In the genomic region with DNA sequence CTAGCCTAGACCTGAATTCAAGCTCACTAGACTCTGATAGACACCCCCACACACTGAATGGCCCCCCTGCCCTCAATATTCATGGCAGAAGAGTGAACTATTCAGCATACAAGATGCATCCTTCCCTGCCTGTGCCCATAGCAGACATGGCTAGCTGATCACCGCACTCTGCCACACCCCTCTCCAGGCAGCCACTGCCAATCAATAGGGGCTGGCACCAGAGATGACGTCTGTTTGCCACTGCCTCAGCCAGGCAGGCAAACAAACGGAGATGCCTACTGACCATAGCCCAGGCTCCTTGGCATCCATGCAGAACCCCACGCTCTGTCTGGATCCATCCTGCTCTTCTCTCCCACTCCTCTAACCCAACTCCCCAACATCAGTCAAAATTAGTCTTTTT, we compare ENCODE assay signal across 15 cellular contexts. TPM values are rescaled to one million over a fixed set of nuclear protein-coding genes. Genes with fewer than 3 reads are reported as not detected.
DNase-seq lines count a peak whose midpoint lies in the region; ATAC-seq and TF ChIP-seq lines count a peak whose summit lies in the region.
"Had no signal": no experiment of that assay in that cellular context is flagged by ENCODE, and none has a peak within 500 bp of the region (broad histone marks: within the 10 kb centered on the region; RNA-seq: fewer than 3 reads in every experiment).

No MANE protein-coding gene starts in this region.

- peak; percentile 32 for DNase-seq in stimulated activated CD4-positive, alpha-beta T cell treated with anti-CD3 and anti-CD28 coated beads, Interleukin-1b, Interleukin-23, amount 100 ng/mL, for 48 hours
- DNase-seq in stimulated activated CD4-positive, alpha-beta T cell treated with anti-CD3 and anti-CD28 coated beads, Interleukin-4, amount 100 ng/mL, for 24 hours: no peak
- no peak for DNase-seq in Panc1 (ENCODE audit: low read depth, low spot score)
- DNase-seq in fibroblast of mammary gland (ENCODE audit: low read depth): peak; percentile 19
- no peak for DNase-seq in GM19240 (ENCODE audit: insufficient read length, low spot score)
- no peak for DNase-seq in HCEC 1CT
- DNase-seq in left cardiac atrium: no peak
- DNase-seq in PC-9: no peak
- DNase-seq: activated T-cell treated with anti-CD3 and anti-CD28 coated beads, Interleukin-2, amount 50 U/mL, for 72 hours; NCI-H524; retina; T-helper 9 cell; uterus had no signal

- POLR2A ChIA-PET in Panc1 (lab: Charles Lee) (no interaction called here), PC-9 (lab: Charles Lee; ENCODE audit: unreplicated experiment) (no interaction called here)

- no peaks in the 10 kb centered on the region for H3K27me3 ChIP-seq in Panc1 (ENCODE audit: control insufficient read depth, insufficient read depth, low read length)
- no peaks in the 10 kb centered on the region for H3K27me3 ChIP-seq in PC-9 (ENCODE audit: insufficient read depth, low read depth)
- H3K27me3 ChIP-seq: cardiac muscle cell, uterus had no signal

- no peaks in the 10 kb centered on the region for H3K79me2 ChIP-seq in PC-9 (ENCODE audit: low read depth)

- H3K36me3 ChIP-seq in Panc1 (ENCODE audit: control insufficient read depth, insufficient read depth, low read length) (no peaks in the 10 kb centered on the region), PC-9 (ENCODE audit: low read depth) (no peaks in the 10 kb centered on the region)
- H3K36me3 ChIP-seq: cardiac muscle cell, uterus had no signal

- no peak overlapping the region for H3K4me2 ChIP-seq in PC-9

- H3K9me3 ChIP-seq in Panc1 (ENCODE audit: control insufficient read depth, insufficient read depth, low read depth, low read length) (no peaks in the 10 kb centered on the region), PC-9 (ENCODE audit: insufficient read depth, low read depth) (no peaks in the 10 kb centered on the region)
- H3K9me3 ChIP-seq: uterus had no signal

- H3K4me3 ChIP-seq in Panc1 (ENCODE audit: low read depth in 2 of 2, low read length in 2 of 2): no peak overlapping the region
- H3K4me3 ChIP-seq in fibroblast of mammary gland (ENCODE audit: control insufficient read depth, low read depth, low read length): no peak overlapping the region
- no peak overlapping the region for H3K4me3 ChIP-seq in PC-9
- H3K4me3 ChIP-seq: cardiac muscle cell, uterus had no signal

- H3F3A ChIP-seq in PC-9 (ENCODE audit: insufficient read depth, low read depth): peaks cover 18% of the 10 kb centered on the region; the same call in 1 of the 2 replicates

- peak; percentile 66 for ATAC-seq in Panc1
- no peak for ATAC-seq in left cardiac atrium

- no TSS peak for BruUV-seq in Panc1 (replicated peaks; lab: Mats Ljungman, UMichigan)
- no TSS peak for BruUV-seq in PC-9 (replicated peaks; lab: Mats Ljungman, UMichigan)

- no peaks in the 10 kb centered on the region for H3K9me2 ChIP-seq in PC-9 (ENCODE audit: insufficient read depth)

- intact Hi-C loops in Panc1 (cut with micrococcal nuclease; ENCODE audit: unreplicated experiment) (no loop called here), left cardiac atrium (cut with DNase I) (no loop called here), PC-9 (cut with micrococcal nuclease; ENCODE audit: unreplicated experiment) (no loop called here)

- peaks cover 8% of the 10 kb centered on the region for H3K4me1 ChIP-seq in Panc1 (ENCODE audit: control insufficient read depth, insufficient read depth, low read length)
- no peaks in the 10 kb centered on the region for H3K4me1 ChIP-seq in PC-9 (replicated peaks; ENCODE audit: insufficient read depth)
- H3K4me1 ChIP-seq: uterus had no signal

- H2AFZ ChIP-seq in PC-9: no peak overlapping the region

- H4K20me1 ChIP-seq in PC-9 (ENCODE audit: insufficient read depth): peaks cover 3% of the 10 kb centered on the region; the same call in 1 of the 2 replicates

- TF ChIP-seq CTCF in Panc1 (IDR thresholded peaks at IDR 0.05) (no peak), fibroblast of mammary gland (conservative IDR thresholded peaks at IDR 0.05; ENCODE audit: control insufficient read depth, insufficient read depth, low read depth, low read length) (no peak), PC-9 (conservative IDR thresholded peaks at IDR 0.05) (no peak)

- in situ Hi-C loops in Panc1 (cut with HindIII; ENCODE audit: low pct_unique_long_range_greater_than_20kb, low sequenced_read_pairs): no loop called here

- CTCF ChIA-PET in Panc1 (lab: Charles Lee) (no interaction called here), PC-9 (lab: Charles Lee) (no interaction called here)

- no peak overlapping the region for H3K27ac ChIP-seq in Panc1 (ENCODE audit: low read length)
- no peak overlapping the region for H3K27ac ChIP-seq in PC-9
- H3K27ac ChIP-seq: cardiac muscle cell, uterus had no signal

RNA-seq across cellular contexts. Expression of a gene that starts 13.8 kb away (rescaled TPM):
- total RNA-seq in Panc1 (2021; ENCODE audit: unreplicated experiment) (3.6 TPM), left cardiac atrium (1 to 10 TPM in 1 of 2 donors, under 1 TPM in 1; 0.44 to 1.2 TPM), PC-9 (2021) (1.4 and 3.7 TPM in 2 replicates)
- polyA plus RNA-seq in Panc1 (2012; ENCODE audit: insufficient read length): 3.2 TPM
- total RNA-seq: lung microvascular endothelial cell, uterus had no signal

RNA-seq across cellular contexts. Expression of a gene that starts 42.6 kb away (rescaled TPM):
- total RNA-seq in Panc1 (2021; ENCODE audit: unreplicated experiment): 41.8 TPM
- 49.5 TPM for polyA plus RNA-seq in Panc1 (2012; ENCODE audit: insufficient read length)
- total RNA-seq in left cardiac atrium: 10 to 100 TPM; 30.6 to 35.8 TPM
- 46.3 and 76.5 TPM in 2 replicates for total RNA-seq in PC-9 (2021)

Comparison
In these comparisons a context has a peak if more than half of its experiments do, and no peak if none do; other contexts are left out.
1. DNase-seq: peak in stimulated activated CD4-positive, alpha-beta T cell treated with anti-CD3 and anti-CD28 coated beads, Interleukin-1b, Interleukin-23, amount 100 ng/mL, for 48 hours (single experiment) and fibroblast of mammary gland (single experiment); none in stimulated activated CD4-positive, alpha-beta T cell treated with anti-CD3 and anti-CD28 coated beads, Interleukin-4, amount 100 ng/mL, for 24 hours (single experiment), Panc1 (single experiment), GM19240 (single experiment), HCEC 1CT (single experiment), left cardiac atrium (single experiment) and PC-9 (0 of 2).